In genomic region chr1:37922767-37923550, GRCh38 we compare ENCODE assay signal across 1 cellular context.
TF ChIP-seq lines count a peak whose summit lies in the region.

No MANE protein-coding gene starts in this region.

TF ChIP-seq in K562, 482 proteins besides CTCF, POLR2A, EP300 and RAD21 (continued from another document and continues in another):
- TF ChIP-seq, protein P1, sequence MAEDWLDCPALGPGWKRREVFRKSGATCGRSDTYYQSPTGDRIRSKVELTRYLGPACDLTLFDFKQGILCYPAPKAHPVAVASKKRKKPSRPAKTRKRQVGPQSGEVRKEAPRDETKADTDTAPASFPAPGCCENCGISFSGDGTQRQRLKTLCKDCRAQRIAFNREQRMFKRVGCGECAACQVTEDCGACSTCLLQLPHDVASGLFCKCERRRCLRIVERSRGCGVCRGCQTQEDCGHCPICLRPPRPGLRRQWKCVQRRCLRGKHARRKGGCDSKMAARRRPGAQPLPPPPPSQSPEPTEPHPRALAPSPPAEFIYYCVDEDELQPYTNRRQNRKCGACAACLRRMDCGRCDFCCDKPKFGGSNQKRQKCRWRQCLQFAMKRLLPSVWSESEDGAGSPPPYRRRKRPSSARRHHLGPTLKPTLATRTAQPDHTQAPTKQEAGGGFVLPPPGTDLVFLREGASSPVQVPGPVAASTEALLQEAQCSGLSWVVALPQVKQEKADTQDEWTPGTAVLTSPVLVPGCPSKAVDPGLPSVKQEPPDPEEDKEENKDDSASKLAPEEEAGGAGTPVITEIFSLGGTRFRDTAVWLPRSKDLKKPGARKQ (CRISPR knock-in tag; IDR thresholded peaks at IDR 0.05), result no peak
- TF ChIP-seq SIN3A (IDR thresholded peaks at IDR 0.05; ENCODE audit: borderline replicate concordance in 2 of 2, control insufficient read depth in 1 of 2, low read depth in 2 of 2, low read length in 2 of 2) (no peak), ZNF695 (CRISPR knock-in tag; IDR thresholded peaks at IDR 0.05) (no peak), POLR3G (IDR thresholded peaks at IDR 0.05; ENCODE audit: extremely low read depth, insufficient read length, insufficient replicate concordance) (no peak), PML (IDR thresholded peaks at IDR 0.05; ENCODE audit: low read length) (peak; percentile 72), ZBTB17 (CRISPR knock-in tag; IDR thresholded peaks at IDR 0.05) (no peak), FOXA1 (IDR thresholded peaks at IDR 0.05; ENCODE audit: borderline replicate concordance) (no peak), SUPT5H (IDR thresholded peaks at IDR 0.05) (0 out of 2 replicates have a peak, but pooled peaks have one; percentile 30), PTRF (tag; IDR thresholded peaks at IDR 0.05) (no peak), GABPB2 (CRISPR knock-in tag; conservative IDR thresholded peaks at IDR 0.05) (no peak), ZNF77 (CRISPR knock-in tag; IDR thresholded peaks at IDR 0.05) (no peak), ZNF75A (CRISPR knock-in tag; IDR thresholded peaks at IDR 0.05) (no peak), CBX8 (IDR thresholded peaks at IDR 0.05; ENCODE audit: borderline replicate concordance, extremely low read depth, low read depth, low read length, poor library complexity, severe bottlenecking) (no peak), SRSF9 (IDR thresholded peaks at IDR 0.05; ENCODE audit: borderline replicate concordance, low read depth, low read length) (no peak), CHD1 (IDR thresholded peaks at IDR 0.05; ENCODE audit: low read length) (no peak), HDAC8 (tag; IDR thresholded peaks at IDR 0.05) (no peak), NUFIP1 (IDR thresholded peaks at IDR 0.05; ENCODE audit: partially characterized antibody) (peak; percentile 43), CBFA2T2 (conservative IDR thresholded peaks at IDR 0.05) (peak; percentile 88), ZNF232 (CRISPR knock-in tag; IDR thresholded peaks at IDR 0.05) (no peak), CEBPG (CRISPR knock-in tag; IDR thresholded peaks at IDR 0.05) (no peak), CEBPG (tag; conservative IDR thresholded peaks at IDR 0.05 in 1 of 2, IDR thresholded peaks at IDR 0.05 in 1 of 2) (no peak), ELK3 (CRISPR knock-in tag; IDR thresholded peaks at IDR 0.05) (no peak), SNIP1 (IDR thresholded peaks at IDR 0.05; ENCODE audit: low read depth) (no peak), RBM25 (IDR thresholded peaks at IDR 0.05; ENCODE audit: low read depth, low read length, severe bottlenecking) (no peak), THRAP3 (IDR thresholded peaks at IDR 0.05; ENCODE audit: borderline replicate concordance) (no peak), ZC3H8 (IDR thresholded peaks at IDR 0.05) (no peak), SAFB2 (IDR thresholded peaks at IDR 0.05; ENCODE audit: borderline replicate concordance, low read depth, low read length, severe bottlenecking) (no peak), SIN3B (IDR thresholded peaks at IDR 0.05; ENCODE audit: low read depth) (no peak)
- TF ChIP-seq, protein P2, sequence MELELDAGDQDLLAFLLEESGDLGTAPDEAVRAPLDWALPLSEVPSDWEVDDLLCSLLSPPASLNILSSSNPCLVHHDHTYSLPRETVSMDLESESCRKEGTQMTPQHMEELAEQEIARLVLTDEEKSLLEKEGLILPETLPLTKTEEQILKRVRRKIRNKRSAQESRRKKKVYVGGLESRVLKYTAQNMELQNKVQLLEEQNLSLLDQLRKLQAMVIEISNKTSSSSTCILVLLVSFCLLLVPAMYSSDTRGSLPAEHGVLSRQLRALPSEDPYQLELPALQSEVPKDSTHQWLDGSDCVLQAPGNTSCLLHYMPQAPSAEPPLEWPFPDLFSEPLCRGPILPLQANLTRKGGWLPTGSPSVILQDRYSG (tag; conservative IDR thresholded peaks at IDR 0.05; ENCODE audit: low read depth), result 0 out of 2 replicates have a peak, but pooled peaks have one; percentile 19
- TF ChIP-seq, protein P3, sequence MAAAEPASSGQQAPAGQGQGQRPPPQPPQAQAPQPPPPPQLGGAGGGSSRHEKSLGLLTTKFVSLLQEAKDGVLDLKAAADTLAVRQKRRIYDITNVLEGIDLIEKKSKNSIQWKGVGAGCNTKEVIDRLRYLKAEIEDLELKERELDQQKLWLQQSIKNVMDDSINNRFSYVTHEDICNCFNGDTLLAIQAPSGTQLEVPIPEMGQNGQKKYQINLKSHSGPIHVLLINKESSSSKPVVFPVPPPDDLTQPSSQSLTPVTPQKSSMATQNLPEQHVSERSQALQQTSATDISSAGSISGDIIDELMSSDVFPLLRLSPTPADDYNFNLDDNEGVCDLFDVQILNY (CRISPR knock-in tag; IDR thresholded peaks at IDR 0.05), result no peak
- TF ChIP-seq, protein P4, sequence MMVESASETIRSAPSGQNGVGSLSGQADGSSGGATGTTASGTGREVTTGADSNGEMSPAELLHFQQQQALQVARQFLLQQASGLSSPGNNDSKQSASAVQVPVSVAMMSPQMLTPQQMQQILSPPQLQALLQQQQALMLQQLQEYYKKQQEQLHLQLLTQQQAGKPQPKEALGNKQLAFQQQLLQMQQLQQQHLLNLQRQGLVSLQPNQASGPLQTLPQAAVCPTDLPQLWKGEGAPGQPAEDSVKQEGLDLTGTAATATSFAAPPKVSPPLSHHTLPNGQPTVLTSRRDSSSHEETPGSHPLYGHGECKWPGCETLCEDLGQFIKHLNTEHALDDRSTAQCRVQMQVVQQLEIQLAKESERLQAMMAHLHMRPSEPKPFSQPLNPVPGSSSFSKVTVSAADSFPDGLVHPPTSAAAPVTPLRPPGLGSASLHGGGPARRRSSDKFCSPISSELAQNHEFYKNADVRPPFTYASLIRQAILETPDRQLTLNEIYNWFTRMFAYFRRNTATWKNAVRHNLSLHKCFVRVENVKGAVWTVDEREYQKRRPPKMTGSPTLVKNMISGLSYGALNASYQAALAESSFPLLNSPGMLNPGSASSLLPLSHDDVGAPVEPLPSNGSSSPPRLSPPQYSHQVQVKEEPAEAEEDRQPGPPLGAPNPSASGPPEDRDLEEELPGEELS (CRISPR knock-in tag; IDR thresholded peaks at IDR 0.05; ENCODE audit: borderline replicate concordance), result no peak
- TF ChIP-seq, protein P5, sequence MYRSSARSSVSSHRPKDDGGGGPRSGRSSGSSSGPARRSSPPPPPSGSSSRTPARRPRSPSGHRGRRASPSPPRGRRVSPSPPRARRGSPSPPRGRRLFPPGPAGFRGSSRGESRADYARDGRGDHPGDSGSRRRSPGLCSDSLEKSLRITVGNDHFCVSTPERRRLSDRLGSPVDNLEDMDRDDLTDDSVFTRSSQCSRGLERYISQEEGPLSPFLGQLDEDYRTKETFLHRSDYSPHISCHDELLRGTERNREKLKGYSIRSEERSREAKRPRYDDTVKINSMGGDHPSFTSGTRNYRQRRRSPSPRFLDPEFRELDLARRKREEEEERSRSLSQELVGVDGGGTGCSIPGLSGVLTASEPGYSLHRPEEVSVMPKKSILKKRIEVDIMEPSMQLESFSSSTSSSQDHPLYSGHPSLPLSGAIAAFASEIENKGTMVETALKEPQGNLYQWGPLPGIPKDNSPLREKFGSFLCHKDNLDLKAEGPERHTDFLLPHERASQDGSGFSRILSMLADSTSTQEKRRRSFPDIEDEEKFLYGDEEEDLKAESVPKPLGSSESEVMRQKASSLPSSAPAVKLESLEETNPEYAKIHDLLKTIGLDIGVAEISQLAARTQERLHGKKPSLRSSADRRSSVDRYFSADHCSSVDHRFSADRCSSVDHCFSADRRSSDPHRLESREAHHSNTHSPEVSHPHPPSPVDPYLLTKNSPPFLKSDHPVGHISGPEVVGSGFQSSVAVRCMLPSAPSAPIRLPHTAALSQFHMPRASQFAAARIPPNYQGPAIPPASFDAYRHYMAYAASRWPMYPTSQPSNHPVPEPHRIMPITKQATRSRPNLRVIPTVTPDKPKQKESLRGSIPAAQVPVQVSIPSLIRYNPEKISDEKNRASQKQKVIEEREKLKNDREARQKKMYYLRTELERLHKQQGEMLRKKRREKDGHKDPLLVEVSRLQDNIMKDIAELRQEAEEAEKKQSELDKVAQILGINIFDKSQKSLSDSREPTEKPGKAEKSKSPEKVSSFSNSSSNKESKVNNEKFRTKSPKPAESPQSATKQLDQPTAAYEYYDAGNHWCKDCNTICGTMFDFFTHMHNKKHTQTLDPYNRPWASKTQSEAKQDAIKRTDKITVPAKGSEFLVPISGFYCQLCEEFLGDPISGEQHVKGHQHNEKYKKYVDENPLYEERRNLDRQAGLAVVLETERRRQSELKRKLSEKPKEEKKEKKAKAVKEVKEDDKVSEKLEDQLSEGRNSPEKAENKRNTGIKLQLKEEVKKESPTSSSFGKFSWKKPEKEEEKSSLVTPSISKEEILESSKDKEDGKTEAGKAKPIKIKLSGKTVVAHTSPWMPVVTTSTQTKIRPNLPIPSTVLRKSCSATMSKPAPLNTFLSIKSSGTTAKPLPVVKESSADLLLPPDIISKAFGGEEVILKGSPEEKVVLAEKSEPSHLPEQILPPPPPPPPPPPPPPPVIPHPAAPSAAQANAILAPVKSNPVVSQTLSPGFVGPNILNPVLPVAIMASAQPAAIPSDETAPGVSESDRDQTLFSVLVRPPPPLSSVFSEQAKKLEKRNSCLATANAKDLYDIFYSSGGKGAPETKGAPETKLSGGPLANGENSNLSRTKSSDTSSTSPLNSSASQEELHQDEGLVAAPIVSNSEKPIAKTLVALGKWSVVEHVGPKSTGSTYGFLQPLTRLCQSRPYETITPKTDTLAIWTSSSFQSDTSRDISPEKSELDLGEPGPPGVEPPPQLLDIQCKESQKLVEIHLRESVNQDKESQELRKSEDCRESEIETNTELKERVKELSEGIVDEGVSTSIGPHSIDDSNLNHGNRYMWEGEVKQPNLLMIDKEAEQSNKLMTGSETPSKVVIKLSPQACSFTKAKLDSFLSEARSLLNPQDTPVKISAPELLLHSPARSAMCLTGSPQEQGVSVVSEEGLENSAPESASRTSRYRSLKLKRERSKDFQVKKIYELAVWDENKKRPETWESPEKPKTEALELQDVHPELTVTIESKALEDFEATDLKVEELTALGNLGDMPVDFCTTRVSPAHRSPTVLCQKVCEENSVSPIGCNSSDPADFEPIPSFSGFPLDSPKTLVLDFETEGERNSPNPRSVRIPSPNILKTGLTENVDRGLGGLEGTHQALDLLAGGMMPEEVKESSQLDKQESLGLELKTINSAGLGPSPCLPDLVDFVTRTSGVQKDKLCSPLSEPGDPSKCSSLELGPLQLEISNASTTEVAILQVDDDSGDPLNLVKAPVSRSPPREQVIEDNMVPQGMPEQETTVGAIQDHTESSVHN (IDR thresholded peaks at IDR 0.05; ENCODE audit: borderline replicate concordance in 1 of 2, low read depth in 1 of 2), result no peak
- TF ChIP-seq, protein P6, sequence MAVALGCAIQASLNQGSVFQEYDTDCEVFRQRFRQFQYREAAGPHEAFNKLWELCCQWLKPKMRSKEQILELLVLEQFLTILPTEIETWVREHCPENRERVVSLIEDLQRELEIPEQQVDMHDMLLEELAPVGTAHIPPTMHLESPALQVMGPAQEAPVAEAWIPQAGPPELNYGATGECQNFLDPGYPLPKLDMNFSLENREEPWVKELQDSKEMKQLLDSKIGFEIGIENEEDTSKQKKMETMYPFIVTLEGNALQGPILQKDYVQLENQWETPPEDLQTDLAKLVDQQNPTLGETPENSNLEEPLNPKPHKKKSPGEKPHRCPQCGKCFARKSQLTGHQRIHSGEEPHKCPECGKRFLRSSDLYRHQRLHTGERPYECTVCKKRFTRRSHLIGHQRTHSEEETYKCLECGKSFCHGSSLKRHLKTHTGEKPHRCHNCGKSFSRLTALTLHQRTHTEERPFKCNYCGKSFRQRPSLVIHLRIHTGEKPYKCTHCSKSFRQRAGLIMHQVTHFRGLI (CRISPR knock-in tag; IDR thresholded peaks at IDR 0.05), result 0 out of 2 replicates have a peak, but pooled peaks have one; percentile 9
